ENCODE assay signal across 1 cellular context in the genomic region with DNA sequence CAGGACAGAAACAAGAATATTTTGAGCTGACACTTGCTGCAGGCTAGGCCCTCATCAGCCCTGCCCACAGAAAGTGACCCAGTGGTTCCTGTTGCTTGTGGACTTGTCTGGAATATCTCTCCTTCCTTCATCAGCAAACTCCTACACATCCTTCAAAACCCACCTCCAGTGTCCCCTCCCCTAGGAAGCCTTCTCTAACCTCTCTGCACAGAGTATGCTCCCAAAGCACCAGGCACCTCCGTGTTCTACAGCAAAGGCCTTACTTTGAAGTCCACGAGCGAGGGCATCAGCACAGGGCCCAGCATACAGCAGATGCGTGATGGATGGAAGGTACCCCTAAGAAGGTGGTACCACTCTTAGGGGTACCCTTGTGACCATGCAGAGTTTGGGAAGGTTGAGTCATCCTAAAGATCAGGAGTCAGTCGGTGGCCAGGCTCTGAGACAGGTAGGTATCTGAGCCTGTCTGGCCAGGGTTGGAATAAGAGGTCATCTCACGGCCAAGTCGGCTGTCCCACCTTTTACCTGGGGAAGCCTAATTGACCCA.
TF ChIP-seq lines count a peak whose summit lies in the region.

No MANE protein-coding gene starts in this region.

TF ChIP-seq in WTC11, 78 proteins besides CTCF, POLR2A, EP300 and RAD21 (continued from another document):
- no peak for TF ChIP-seq ARID4B (CRISPR knock-in tag; IDR thresholded peaks at IDR 0.05; ENCODE audit: borderline replicate concordance)
- no peak for TF ChIP-seq SMAD4 (CRISPR knock-in tag; IDR thresholded peaks at IDR 0.05)
- no peak for TF ChIP-seq GTF2I (CRISPR knock-in tag; conservative IDR thresholded peaks at IDR 0.05)
- no peak for TF ChIP-seq HMGA2 (CRISPR knock-in tag; IDR thresholded peaks at IDR 0.05)
- TF ChIP-seq ZNF263 (CRISPR knock-in tag; IDR thresholded peaks at IDR 0.05; ENCODE audit: low read depth), result no peak
- TF ChIP-seq ZBTB21 (CRISPR knock-in tag; IDR thresholded peaks at IDR 0.05; ENCODE audit: borderline replicate concordance), result no peak
